In the genomic region with DNA sequence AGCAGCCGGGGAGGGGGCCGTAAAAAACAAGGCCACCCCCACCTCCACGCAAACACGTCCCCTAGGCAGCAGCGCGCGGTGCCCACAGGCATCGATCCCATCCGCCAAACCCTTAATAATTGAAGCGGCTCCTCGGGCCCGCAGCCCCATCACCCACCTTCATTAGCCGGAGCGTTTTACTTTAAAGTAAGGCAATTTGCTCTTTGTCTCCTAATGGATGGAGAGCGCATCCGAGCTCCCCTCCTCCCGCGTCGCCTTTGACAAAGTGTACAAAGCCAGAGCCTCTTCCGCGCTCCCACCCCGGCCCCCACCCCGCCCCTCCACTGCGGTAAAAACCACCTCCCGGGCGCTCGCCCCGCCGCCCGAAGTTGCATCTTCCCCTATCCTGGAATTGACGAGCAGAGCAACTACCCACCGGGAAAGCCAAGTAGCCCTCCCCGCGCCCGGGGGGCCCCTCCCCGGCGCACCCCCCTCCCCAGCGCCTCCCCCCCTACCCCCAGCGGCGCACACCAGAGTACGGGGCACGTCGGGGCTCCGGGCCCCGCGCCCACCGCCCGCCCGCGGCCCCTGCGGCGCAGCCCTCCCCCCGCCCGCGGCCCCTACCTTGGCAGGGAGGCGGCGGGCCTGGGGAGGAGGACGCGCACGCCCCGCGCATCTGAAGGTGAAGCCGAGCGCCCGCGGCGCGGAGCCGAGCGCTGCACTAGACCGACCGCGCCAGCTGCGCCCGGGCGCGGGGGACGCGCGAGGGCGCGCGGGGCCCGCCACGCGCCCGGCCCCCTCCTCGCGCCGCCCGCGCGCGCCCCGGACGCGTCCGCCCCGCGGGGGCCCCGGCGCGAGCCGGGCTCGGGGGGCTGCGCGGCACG, we compare ENCODE assay signal across 8 cellular contexts. TPM values are rescaled to one million over a fixed set of nuclear protein-coding genes. Genes with fewer than 3 reads are reported as not detected.
DNase-seq lines count a peak whose midpoint lies in the region; ATAC-seq and TF ChIP-seq lines count a peak whose summit lies in the region.

A gene with protein sequence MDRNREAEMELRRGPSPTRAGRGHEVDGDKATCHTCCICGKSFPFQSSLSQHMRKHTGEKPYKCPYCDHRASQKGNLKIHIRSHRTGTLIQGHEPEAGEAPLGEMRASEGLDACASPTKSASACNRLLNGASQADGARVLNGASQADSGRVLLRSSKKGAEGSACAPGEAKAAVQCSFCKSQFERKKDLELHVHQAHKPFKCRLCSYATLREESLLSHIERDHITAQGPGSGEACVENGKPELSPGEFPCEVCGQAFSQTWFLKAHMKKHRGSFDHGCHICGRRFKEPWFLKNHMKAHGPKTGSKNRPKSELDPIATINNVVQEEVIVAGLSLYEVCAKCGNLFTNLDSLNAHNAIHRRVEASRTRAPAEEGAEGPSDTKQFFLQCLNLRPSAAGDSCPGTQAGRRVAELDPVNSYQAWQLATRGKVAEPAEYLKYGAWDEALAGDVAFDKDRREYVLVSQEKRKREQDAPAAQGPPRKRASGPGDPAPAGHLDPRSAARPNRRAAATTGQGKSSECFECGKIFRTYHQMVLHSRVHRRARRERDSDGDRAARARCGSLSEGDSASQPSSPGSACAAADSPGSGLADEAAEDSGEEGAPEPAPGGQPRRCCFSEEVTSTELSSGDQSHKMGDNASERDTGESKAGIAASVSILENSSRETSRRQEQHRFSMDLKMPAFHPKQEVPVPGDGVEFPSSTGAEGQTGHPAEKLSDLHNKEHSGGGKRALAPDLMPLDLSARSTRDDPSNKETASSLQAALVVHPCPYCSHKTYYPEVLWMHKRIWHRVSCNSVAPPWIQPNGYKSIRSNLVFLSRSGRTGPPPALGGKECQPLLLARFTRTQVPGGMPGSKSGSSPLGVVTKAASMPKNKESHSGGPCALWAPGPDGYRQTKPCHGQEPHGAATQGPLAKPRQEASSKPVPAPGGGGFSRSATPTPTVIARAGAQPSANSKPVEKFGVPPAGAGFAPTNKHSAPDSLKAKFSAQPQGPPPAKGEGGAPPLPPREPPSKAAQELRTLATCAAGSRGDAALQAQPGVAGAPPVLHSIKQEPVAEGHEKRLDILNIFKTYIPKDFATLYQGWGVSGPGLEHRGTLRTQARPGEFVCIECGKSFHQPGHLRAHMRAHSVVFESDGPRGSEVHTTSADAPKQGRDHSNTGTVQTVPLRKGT (minus strand): TSS at position 702 of the 863 bp plus-strand sequence. CDS start 52,188 bp downstream, outside the sequence.

- no CpG with 5 or more reads among the region's 108 CpGs for WGBS in mammary epithelial cell (ENCODE audit: low coverage, missing lambda C conversion rate)
- 2% methylated on average over 24 of the region's 108 CpGs for WGBS in smooth muscle cell (ENCODE audit: low lambda C conversion rate)

- no TSS peak for BruUV-seq in mammary epithelial cell (replicated peaks; lab: Mats Ljungman, UMichigan)

- H3K36me3 ChIP-seq in mammary epithelial cell (ENCODE audit: insufficient read depth, low read length) (no peaks in the 10 kb centered on the region), smooth muscle cell (ENCODE audit: low read depth) (no peaks in the 10 kb centered on the region)

- CTCF ChIA-PET in mammary epithelial cell (lab: Charles Lee; ENCODE audit: low non-redundant PET), result no interaction called here

- H3K27me3 ChIP-seq in mammary epithelial cell (ENCODE audit: insufficient read depth, low read length) (no peaks in the 10 kb centered on the region), smooth muscle cell (ENCODE audit: low read depth) (no peaks in the 10 kb centered on the region)

- in situ Hi-C loops in mammary epithelial cell (cut with MboI; ENCODE audit: low sequenced_read_pairs in 2 of 2), result loop anchor here in 1 of 2 donors (25.0 kb wide), 1 partner anchor 118 kb away; no protein-coding TSS in a partner anchor

- no peak for TF ChIP-seq CTCF in mammary epithelial cell (conservative IDR thresholded peaks at IDR 0.05 in 1 of 2, IDR thresholded peaks at IDR 0.05 in 1 of 2; ENCODE audit: extremely low read depth in 1 of 2, insufficient read depth in 1 of 2, low read depth in 1 of 2, low read length in 2 of 2)
- TF ChIP-seq CTCF in smooth muscle cell (IDR thresholded peaks at IDR 0.05; ENCODE audit: borderline replicate concordance, insufficient read depth, poor library complexity, severe bottlenecking), result no peak

- H3F3A ChIP-seq in smooth muscle cell (ENCODE audit: low read depth), result peaks cover 28% of the 10 kb centered on the region

- H4K20me1 ChIP-seq in mammary epithelial cell (ENCODE audit: insufficient read depth, low read length), result no peaks in the 10 kb centered on the region
- H4K20me1 ChIP-seq in smooth muscle cell (ENCODE audit: low read depth), result peaks cover 29% of the 10 kb centered on the region

- no peaks in the 10 kb centered on the region for H3K9me3 ChIP-seq in mammary epithelial cell (replicated peaks; ENCODE audit: insufficient read depth, low read length)
- H3K9me3 ChIP-seq in smooth muscle cell (replicated peaks; ENCODE audit: low read depth), result no peaks in the 10 kb centered on the region

- H3K79me2 ChIP-seq in mammary epithelial cell (ENCODE audit: insufficient read depth, low read length), result peaks cover 23% of the 10 kb centered on the region
- H3K79me2 ChIP-seq in smooth muscle cell (ENCODE audit: low read depth), result peaks cover 12% of the 10 kb centered on the region

- peak; percentile 49 for DNase-seq in AG20443 (ENCODE audit: low spot score)
- DNase-seq in NCI-H774 (lab: John Stamatoyannopoulos, UW), result peak; percentile 35
- DNase-seq in mammary epithelial cell, result no peak
- peak; percentile 82 for DNase-seq in islet precursor cell
- no peak for DNase-seq in smooth muscle cell (lab: John Stamatoyannopoulos, UW; ENCODE audit: unreplicated experiment)
- no peak for DNase-seq in central memory CD4-positive, alpha-beta T cell
- no peak for DNase-seq in inferior parietal cortex (ENCODE audit: extremely low spot score)

- H3K4me3 ChIP-seq in mammary epithelial cell (replicated peaks in 1 of 3; ENCODE audit: insufficient read depth in 1 of 3, low read depth in 2 of 3, low read length in 3 of 3) (peak within 1 kb of the TSS; percentile 83 to 94 (median 92)), smooth muscle cell (peak within 1 kb of the TSS; percentile 76)

- H3K9ac ChIP-seq in mammary epithelial cell (ENCODE audit: insufficient read depth, low read length), result peak within 1 kb of the TSS; percentile 81
- H3K9ac ChIP-seq in smooth muscle cell (ENCODE audit: low read depth), result peak within 1 kb of the TSS; percentile 67

- intact Hi-C loops in mammary epithelial cell (cut with micrococcal nuclease), result loop anchor here (2.0 kb wide), 1 partner anchor 30 kb away; no protein-coding TSS in a partner anchor

- H3K4me1 ChIP-seq in mammary epithelial cell (ENCODE audit: insufficient read depth, low read length) (peaks cover 14% of the 10 kb centered on the region), smooth muscle cell (ENCODE audit: low read depth) (peaks cover 21% of the 10 kb centered on the region)

- H2AFZ ChIP-seq in mammary epithelial cell (ENCODE audit: low read depth, low read length) (peak within 1 kb of the TSS; percentile 95), smooth muscle cell (ENCODE audit: low read depth) (peak within 1 kb of the TSS; percentile 94)

- H3K27ac ChIP-seq in mammary epithelial cell (ENCODE audit: insufficient read depth, low read depth, low read length) (peak within 1 kb of the TSS; percentile 77), smooth muscle cell (ENCODE audit: low read depth) (peak within 1 kb of the TSS; percentile 84)

- ATAC-seq in GM21528 (IDR thresholded peaks at IDR 0.05; ENCODE audit: low FRiP score, unreplicated experiment), result peak; percentile 13

- H3K4me2 ChIP-seq in mammary epithelial cell (ENCODE audit: insufficient read depth, low read depth, low read length) (peak within 1 kb of the TSS; percentile 100), smooth muscle cell (peak within 1 kb of the TSS; percentile 92)

- dilution Hi-C loops in mammary epithelial cell (cut with HindIII; ENCODE audit: low sequenced_read_pairs), result no loop called here

RNA-seq across cellular contexts. Expression of the gene that starts here (rescaled TPM):
- total RNA-seq in mammary epithelial cell (10 to 100 TPM; 27.2 to 36.0 TPM), smooth muscle cell (24.2 and 32.3 TPM in 2 replicates)
- polyA plus RNA-seq in mammary epithelial cell (7.5 TPM), smooth muscle cell (14.1 and 15.6 TPM in 2 replicates)
- polyA minus RNA-seq in mammary epithelial cell, result 10.3 TPM

Comparison
In these comparisons a context has a peak if more than half of its experiments do, and no peak if none do; other contexts are left out.
1. DNase-seq: peak in AG20443 (single experiment), NCI-H774 (single experiment) and islet precursor cell (single experiment); none in mammary epithelial cell (single experiment), smooth muscle cell (single experiment), central memory CD4-positive, alpha-beta T cell (single experiment) and inferior parietal cortex (single experiment).